Comparison of ENCODE assay signal across 22 cellular contexts in genomic region chr5:60066502-60066901, GRCh38.
DNase-seq lines count a peak whose midpoint lies in the region; ATAC-seq and TF ChIP-seq lines count a peak whose summit lies in the region.
"Had no signal": no experiment of that assay in that cellular context is flagged by ENCODE, and none has a peak within 500 bp of the region (broad histone marks: within the 10 kb centered on the region; RNA-seq: fewer than 3 reads in every experiment).

No MANE protein-coding gene starts in this region.

- BruUV-seq in A673 (replicated peaks; lab: Mats Ljungman, UMichigan), result no TSS peak

- peak; percentile 16 for DNase-seq in A673 (ENCODE audit: low spot score)
- DNase-seq in HT1080 (ENCODE audit: low read depth), result peak; percentile 64
- DNase-seq in adipocyte (ENCODE audit: low read depth), result peak; percentile 71
- peak; percentile 24 for DNase-seq in fibroblast of pulmonary artery (ENCODE audit: low read depth)
- DNase-seq in dermis blood vessel endothelial cell, result no peak
- no peak for DNase-seq in HuH-7.5 (ENCODE audit: low spot score)
- no peak for DNase-seq in NCI-H128 (lab: John Stamatoyannopoulos, UW; ENCODE audit: unreplicated experiment)
- DNase-seq: activated CD4-positive, alpha-beta T cell treated with anti-CD3 and anti-CD28 coated beads for 48 hours; activated naive CD8-positive, alpha-beta T cell treated with anti-CD3 and anti-CD28 coated beads for 36 hours; head of caudate nucleus; Karpas-422; midbrain; NCI-H1092; NCI-H2081 treated with DMSO at 0.1 percent for 48 hours; NK-92 treated with Interleukin-12 subunit alpha and Interleukin-12 subunit beta, amount 100 ng/mL, for 24 hours; stimulated activated CD4-positive, alpha-beta T cell treated with anti-CD3 and anti-CD28 coated beads, Interleukin-1b, Interleukin-23, amount 100 ng/mL, for 48 hours had no signal

- CTCF ChIA-PET in A673 (lab: Charles Lee), result no interaction called here

- H3K9ac ChIP-seq in adipocyte (ENCODE audit: low read length), result no peak overlapping the region
- H3K9ac ChIP-seq: parathyroid adenoma had no signal

- no peak for ATAC-seq in HG02870 (IDR thresholded peaks at IDR 0.05; ENCODE audit: unreplicated experiment)
- ATAC-seq: activated T-helper 17 cell treated with anti-CD3 and anti-CD28 coated beads, Interleukin-2, amount 50 U/mL, for 72 hours; GM23338; left lobe of liver; stimulated activated memory B cell treated with anti-CD40 and anti-IgM and Interleukin-4, amounts not matched to agents 10 μg/mL and 1 μg/mL and 100 μg/mL, for 72 hours had no signal

- H3K4me3 ChIP-seq in A673 (ENCODE audit: low read depth, low read length, poor library complexity, severe bottlenecking), result no peak overlapping the region
- H3K4me3 ChIP-seq in adipocyte (ENCODE audit: low read length), result no peak overlapping the region
- no peak overlapping the region for H3K4me3 ChIP-seq in fibroblast of pulmonary artery (replicated peaks; ENCODE audit: low read depth, low read length)
- H3K4me3 ChIP-seq: GM23338 had no signal

- H3K4me1 ChIP-seq in A673 (ENCODE audit: insufficient read depth, low read length, poor library complexity, severe bottlenecking) (no peaks in the 10 kb centered on the region), adipocyte (ENCODE audit: control insufficient read depth, insufficient read depth, low read length) (no peaks in the 10 kb centered on the region)
- H3K4me1 ChIP-seq: parathyroid adenoma had no signal

- no peaks in the 10 kb centered on the region for H3K9me3 ChIP-seq in A673 (ENCODE audit: low read depth, low read length, poor library complexity, severe bottlenecking)
- H3K9me3 ChIP-seq in adipocyte (ENCODE audit: control insufficient read depth, low read length), result no peaks in the 10 kb centered on the region

- intact Hi-C loops in A673 (cut with micrococcal nuclease; ENCODE audit: unreplicated experiment), result no loop called here

- TF ChIP-seq CTCF in A673 (conservative IDR thresholded peaks at IDR 0.05; ENCODE audit: low read depth, low read length) (no peak), fibroblast of pulmonary artery (IDR thresholded peaks at IDR 0.05; ENCODE audit: low read length, missing control alignments) (no peak)

- H3K27ac ChIP-seq in A673 (ENCODE audit: low read depth, low read length, poor library complexity, severe bottlenecking), result no peak overlapping the region
- H3K27ac ChIP-seq: parathyroid adenoma had no signal

- POLR2A ChIA-PET in A673 (lab: Charles Lee; ENCODE audit: low non-redundant PET), result no interaction called here

- no peaks in the 10 kb centered on the region for H3K36me3 ChIP-seq in A673 (ENCODE audit: insufficient read depth, low read length, poor library complexity, severe bottlenecking)
- no peaks in the 10 kb centered on the region for H3K36me3 ChIP-seq in adipocyte (ENCODE audit: control insufficient read depth, insufficient read depth, low read length, severe bottlenecking)

- no peaks in the 10 kb centered on the region for H3K27me3 ChIP-seq in A673 (replicated peaks; ENCODE audit: insufficient read depth, low read depth, low read length, poor library complexity)
- no peaks in the 10 kb centered on the region for H3K27me3 ChIP-seq in adipocyte (replicated peaks; ENCODE audit: control insufficient read depth, insufficient read depth, low read length)

Comparison
In these comparisons a context has a peak if more than half of its experiments do, and no peak if none do; other contexts are left out.
1. DNase-seq: peak in A673 (single experiment), HT1080 (single experiment), adipocyte (single experiment) and fibroblast of pulmonary artery (single experiment); none in dermis blood vessel endothelial cell (single experiment), HuH-7.5 (single experiment) and NCI-H128 (single experiment).